17 cellular contexts compared by ENCODE assay signal in genomic region chr1:216184281-216184680, GRCh38.
"Had no signal": no experiment of that assay in that cellular context is flagged by ENCODE, and none has a peak within 500 bp of the region (broad histone marks: within the 10 kb centered on the region; RNA-seq: fewer than 3 reads in every experiment).

No MANE protein-coding gene starts in this region.

- H3K27me3 Mint-ChIP-seq: activated naive CD4-positive, alpha-beta T cell treated with anti-CD3 and anti-CD28 coated beads, Interleukin-2, amount 10 ng/mL, durations not matched to agents 7 days and 5 days; activated T-helper 17 cell treated with anti-CD3 and anti-CD28 coated beads, Interleukin-2, amount 50 U/mL, for 72 hours; naive thymus-derived CD4-positive, alpha-beta T cell; stimulated activated naive B cell treated with anti-CD40 and anti-IgM and Interleukin-4, amounts not matched to agents 10 μg/mL and 1 μg/mL and 100 μg/mL, for 72 hours had no signal

- H3K36me3 ChIP-seq: ascending aorta, right atrium auricular region, tibial artery, uterus had no signal

- H3K27ac ChIP-seq: ascending aorta, right atrium auricular region, skin epidermis, tibial artery, uterus had no signal

- H3K9me3 ChIP-seq: ascending aorta, mucosa of descending colon, right atrium auricular region, tibial artery, uterus had no signal

- H3K27ac Mint-ChIP-seq: activated naive CD4-positive, alpha-beta T cell treated with anti-CD3 and anti-CD28 coated beads, Interleukin-2, amount 10 ng/mL, durations not matched to agents 7 days and 5 days; activated T-helper 17 cell treated with anti-CD3 and anti-CD28 coated beads, Interleukin-2, amount 50 U/mL, for 72 hours; naive thymus-derived CD4-positive, alpha-beta T cell; stimulated activated naive B cell treated with anti-CD40 and anti-IgM and Interleukin-4, amounts not matched to agents 10 μg/mL and 1 μg/mL and 100 μg/mL, for 72 hours had no signal

- H3K4me1 Mint-ChIP-seq: activated naive CD4-positive, alpha-beta T cell treated with anti-CD3 and anti-CD28 coated beads, Interleukin-2, amount 10 ng/mL, durations not matched to agents 7 days and 5 days; activated T-helper 17 cell treated with anti-CD3 and anti-CD28 coated beads, Interleukin-2, amount 50 U/mL, for 72 hours; naive thymus-derived CD4-positive, alpha-beta T cell; stimulated activated naive B cell treated with anti-CD40 and anti-IgM and Interleukin-4, amounts not matched to agents 10 μg/mL and 1 μg/mL and 100 μg/mL, for 72 hours had no signal

- H3K4me3 ChIP-seq: ascending aorta, mucosa of descending colon, right atrium auricular region, skin epidermis, tibial artery, uterus had no signal

- H3K27me3 ChIP-seq: ascending aorta, right atrium auricular region, tibial artery, uterus had no signal

- H3K4me1 ChIP-seq: right atrium auricular region, uterus had no signal

- H3K36me3 Mint-ChIP-seq: activated naive CD4-positive, alpha-beta T cell treated with anti-CD3 and anti-CD28 coated beads, Interleukin-2, amount 10 ng/mL, durations not matched to agents 7 days and 5 days; stimulated activated naive B cell treated with anti-CD40 and anti-IgM and Interleukin-4, amounts not matched to agents 10 μg/mL and 1 μg/mL and 100 μg/mL, for 72 hours had no signal

- DNase-seq: activated CD4-positive, alpha-beta T cell treated with anti-CD3 and anti-CD28 coated beads, Interleukin-2, amount 50 U/mL, for 4 hours; activated CD4-positive, CD25-positive, alpha-beta regulatory T cell treated with anti-CD3 and anti-CD28 coated beads, Interleukin-2, amount 50 U/mL, for 72 hours; activated naive CD4-positive, alpha-beta T cell treated with anti-CD3 and anti-CD28 coated beads, Interleukin-2, amount 10 ng/mL, durations not matched to agents 7 days and 5 days; islet precursor cell; mammary epithelial cell; mucosa of descending colon; naive thymus-derived CD4-positive, alpha-beta T cell; stimulated activated CD4-positive, alpha-beta T cell treated with anti-CD3 and anti-CD28 coated beads, Interleukin-15, amount 100 ng/mL, for 24 hours; stimulated activated CD4-positive, alpha-beta T cell treated with anti-CD3 and anti-CD28 coated beads, Interleukin-4, amount 100 ng/mL, for 1 hour; stimulated activated naive B cell treated with anti-CD40 and anti-IgM and Interleukin-4, amounts not matched to agents 10 μg/mL and 1 μg/mL and 100 μg/mL, for 72 hours; T1000; tibial artery; uterus had no signal

- H3K4me3 Mint-ChIP-seq: activated naive CD4-positive, alpha-beta T cell treated with anti-CD3 and anti-CD28 coated beads, Interleukin-2, amount 10 ng/mL, durations not matched to agents 7 days and 5 days; activated T-helper 17 cell treated with anti-CD3 and anti-CD28 coated beads, Interleukin-2, amount 50 U/mL, for 72 hours; naive thymus-derived CD4-positive, alpha-beta T cell; stimulated activated naive B cell treated with anti-CD40 and anti-IgM and Interleukin-4, amounts not matched to agents 10 μg/mL and 1 μg/mL and 100 μg/mL, for 72 hours had no signal
